ENCODE assay signal across 30 cellular contexts in genomic region chr17:3951420-3951819, GRCh38. TPM values are rescaled to one million over a fixed set of nuclear protein-coding genes. Genes with fewer than 3 reads are reported as not detected.
"Had no signal": no experiment of that assay in that cellular context is flagged by ENCODE, and none has a peak within 500 bp of the region (broad histone marks: within the 10 kb centered on the region; RNA-seq: fewer than 3 reads in every experiment).

No MANE protein-coding gene starts in this region.

- H3K27ac ChIP-seq: ascending aorta, breast epithelium, cardiac muscle cell, coronary artery, dorsolateral prefrontal cortex, esophagus muscularis mucosa, foreskin keratinocyte, gastrocnemius medialis, heart left ventricle had no signal

- H3K4me3 ChIP-seq: ascending aorta, breast epithelium, cardiac muscle cell, coronary artery, dorsolateral prefrontal cortex, esophagus muscularis mucosa, gastrocnemius medialis, heart left ventricle had no signal

- DNase-seq: activated CD4-positive, alpha-beta memory T cell treated with anti-CD3 and anti-CD28 coated beads, Interleukin-2, amount 10 ng/mL, durations not matched to agents 7 days and 5 days; activated CD4-positive, alpha-beta T cell treated with anti-CD3 and anti-CD28 coated beads for 36 hours; activated CD4-positive, alpha-beta T cell treated with anti-CD3 and anti-CD28 coated beads, Interleukin-2, amount 10 ng/mL, durations not matched to agents 7 days and 5 days; activated CD4-positive, alpha-beta T cell treated with anti-CD3 and anti-CD28 coated beads, Interleukin-2, amount 50 U/mL, for 4 hours; activated CD4-positive, CD25-positive, alpha-beta regulatory T cell; activated CD4-positive, CD25-positive, alpha-beta regulatory T cell treated with anti-CD3 and anti-CD28 coated beads, Interleukin-2, amount 50 U/mL, for 72 hours; activated CD8-positive, alpha-beta memory T cell treated with anti-CD3 and anti-CD28 coated beads, Interleukin-2, amount 50 U/mL, for 48 hours; activated gamma-delta T cell; activated naive CD4-positive, alpha-beta T cell; activated naive CD4-positive, alpha-beta T cell treated with anti-CD3 and anti-CD28 coated beads, Interleukin-2, amount 10 ng/mL, durations not matched to agents 7 days and 5 days; activated naive CD8-positive, alpha-beta T cell treated with anti-CD3 and anti-CD28 coated beads, Interleukin-2, amount 10 ng/mL, durations not matched to agents 7 days and 5 days; activated T-cell treated with anti-CD3 and anti-CD28 coated beads for 4 hours; activated T-cell treated with anti-CD3 and anti-CD28 coated beads, Interleukin-2, amount 50 U/mL, for 24 hours; activated T-cell treated with anti-CD3 and anti-CD28 coated beads, Interleukin-2, amount 50 U/mL, for 72 hours; central memory CD4-positive, alpha-beta T cell; dorsolateral prefrontal cortex; effector CD4-positive, alpha-beta T cell; effector memory CD8-positive, alpha-beta T cell; erythroblast; foreskin keratinocyte; gastrocnemius medialis; glutamatergic neuron; heart left ventricle; T-helper 2 cell had no signal

- H3K27me3 ChIP-seq: ascending aorta, breast epithelium, cardiac muscle cell, dorsolateral prefrontal cortex, esophagus muscularis mucosa, foreskin keratinocyte, gastrocnemius medialis, heart left ventricle had no signal

- H3K4me1 ChIP-seq: ascending aorta, breast epithelium, foreskin keratinocyte, gastrocnemius medialis had no signal

- H3K9me3 ChIP-seq: ascending aorta, breast epithelium, esophagus muscularis mucosa, gastrocnemius medialis, heart left ventricle had no signal

- ATAC-seq: activated CD4-positive, alpha-beta T cell treated with anti-CD3 and anti-CD28 coated beads for 36 hours; activated naive CD4-positive, alpha-beta T cell treated with anti-CD3 and anti-CD28 coated beads, Interleukin-2, amount 50 U/mL, for 72 hours; activated T-cell treated with anti-CD3 and anti-CD28 coated beads, Interleukin-2, amount 50 U/mL, for 72 hours; effector memory CD8-positive, alpha-beta T cell; foreskin keratinocyte; gastrocnemius medialis; heart left ventricle had no signal

- H3K36me3 ChIP-seq: breast epithelium, cardiac muscle cell, gastrocnemius medialis had no signal

RNA-seq across cellular contexts. Expression of gene P2RX1, which starts 35.2 kb away (rescaled TPM):
- total RNA-seq: ascending aorta, foreskin keratinocyte had no signal
- polyA plus RNA-seq: foreskin keratinocyte had no signal
